ENCODE assay signal across 26 cellular contexts in genomic region chr9:17229945-17230560, GRCh38.
A peak's percentile ranks its signal among the peaks of the same experiment; 100 is the strongest.
DNase-seq lines count a peak whose midpoint lies in the region; ATAC-seq, FAIRE-seq and TF ChIP-seq lines count a peak whose summit lies in the region.
"Had no signal": no experiment of that assay in that cellular context is flagged by ENCODE, and none has a peak within 500 bp of the region (broad histone marks: within the 10 kb centered on the region; RNA-seq: fewer than 3 reads in every experiment).

No MANE protein-coding gene starts in this region.

- no peak for TF ChIP-seq RAD21 in HepG2 (CRISPR knock-in tag; IDR thresholded peaks at IDR 0.05)

- no peak for TF ChIP-seq EP300 in HepG2 (IDR thresholded peaks at IDR 0.05; ENCODE audit: low read depth in 2 of 2, low read length in 2 of 2)
- no peak for TF ChIP-seq EP300 in HepG2 (CRISPR knock-in tag; IDR thresholded peaks at IDR 0.05; ENCODE audit: borderline replicate concordance)

- ATAC-seq in HepG2 (peak; percentile 66), T-cell (replicated peaks in 1 of 4) (no peak)
- ATAC-seq: naive thymus-derived CD4-positive, alpha-beta T cell; Right ventricle myocardium inferior had no signal

- BruUV-seq in HepG2 (replicated peaks; lab: Mats Ljungman, UMichigan): no TSS peak

- H3K4me1 Mint-ChIP-seq in mesothelial cell of epicardium (peaks cover 7% of the 10 kb centered on the region), T-cell (no peaks in the 10 kb centered on the region), HFFc6 (ENCODE audit: low read depth) (no peaks in the 10 kb centered on the region)
- H3K4me1 Mint-ChIP-seq: activated CD4-positive, alpha-beta memory T cell treated with anti-CD3 and anti-CD28 coated beads, Interleukin-2, amount 10 ng/mL, durations not matched to agents 7 days and 5 days; activated naive CD4-positive, alpha-beta T cell treated with anti-CD3 and anti-CD28 coated beads, Interleukin-2, amount 10 ng/mL, durations not matched to agents 7 days and 5 days; naive thymus-derived CD4-positive, alpha-beta T cell had no signal

- TF ChIP-seq POLR2A in HepG2 (IDR thresholded peaks at IDR 0.05; ENCODE audit: insufficient read depth in 1 of 2, low read depth in 2 of 2, low read length in 2 of 2): no peak

- peak; percentile 12 for DNase-seq in DMS153 treated with DMSO at 0.1 percent for 48 hours (lab: John Stamatoyannopoulos, UW; ENCODE audit: unreplicated experiment)
- peak; percentile 5 for DNase-seq in RKO (ENCODE audit: low spot score)
- DNase-seq in HepG2 (ENCODE audit: low spot score): peak; percentile 6
- no peak for DNase-seq in mesothelial cell of epicardium (ENCODE audit: low spot score in 2 of 2, unreplicated experiment in 2 of 2)
- DNase-seq in T-cell: no peak
- no peak for DNase-seq in HFFc6
- DNase-seq: activated CD4-positive, alpha-beta memory T cell treated with anti-CD3 and anti-CD28 coated beads, Interleukin-2, amount 10 ng/mL, durations not matched to agents 7 days and 5 days; activated naive CD4-positive, alpha-beta T cell treated with anti-CD3 and anti-CD28 coated beads, Interleukin-2, amount 10 ng/mL, durations not matched to agents 7 days and 5 days; activated T-cell treated with anti-CD3 and anti-CD28 coated beads, Interleukin-2, amount 50 U/mL, for 24 hours; effector memory CD4-positive, alpha-beta T cell; GDM1; GM23248; islet precursor cell; naive thymus-derived CD4-positive, alpha-beta T cell; NCI-H1105; NCI-H446 treated with DMSO at 0.1 percent for 48 hours; posterior cingulate gyrus; small intestine; stimulated activated CD4-positive, alpha-beta T cell treated with anti-CD3 and anti-CD28 coated beads, Interleukin-4, amount 100 ng/mL, for 1 hour; T-helper 2 cell had no signal

- H3K27me3 ChIP-seq in HUES64 (ENCODE audit: insufficient read depth, low read length) (no peaks in the 10 kb centered on the region), HepG2 (ENCODE audit: control insufficient read depth in 1 of 2, insufficient read depth in 2 of 2, low read length in 2 of 2) (no peaks in the 10 kb centered on the region)

- H3K9me3 Mint-ChIP-seq in mesothelial cell of epicardium (no peaks in the 10 kb centered on the region), T-cell (peaks cover 3 to 16% (median 8%) of the 10 kb centered on the region in 3 donors), HFFc6 (no peaks in the 10 kb centered on the region)
- H3K9me3 Mint-ChIP-seq: activated naive CD4-positive, alpha-beta T cell treated with anti-CD3 and anti-CD28 coated beads, Interleukin-2, amount 10 ng/mL, durations not matched to agents 7 days and 5 days had no signal

- H3K4me1 ChIP-seq in HUES64 (ENCODE audit: insufficient read depth, low read length): peaks cover 8% of the 10 kb centered on the region; the same call in 1 of the 2 replicates
- peaks cover 17% of the 10 kb centered on the region for H3K4me1 ChIP-seq in HepG2 (ENCODE audit: insufficient read depth, low read length)

- FAIRE-seq in HepG2 (lab: Jason Lieb, UNC): no peak
- FAIRE-seq: astrocyte, GM12891, small intestine had no signal

- H3K27ac ChIP-seq in HUES64 (ENCODE audit: low read depth, low read length) (peak overlapping the region; percentile 53; the same call in 1 of the 2 replicates), HepG2 (ENCODE audit: extremely low read length, insufficient read depth, low read length) (peak overlapping the region; percentile 65)
- H3K27ac ChIP-seq: GM23248, HL-60, KMS-11 had no signal

- POLR2A ChIA-PET in HepG2 (lab: Yijun Ruan, JAX): no interaction called here
- POLR2A ChIA-PET in T-cell (lab: Charles Lee): no interaction called here

- H3K36me3 Mint-ChIP-seq in mesothelial cell of epicardium (peaks cover 2% of the 10 kb centered on the region), T-cell (no peaks in the 10 kb centered on the region), HFFc6 (ENCODE audit: low read depth) (peaks cover 6% of the 10 kb centered on the region)
- H3K36me3 Mint-ChIP-seq: activated naive CD4-positive, alpha-beta T cell treated with anti-CD3 and anti-CD28 coated beads, Interleukin-2, amount 10 ng/mL, durations not matched to agents 7 days and 5 days; naive thymus-derived CD4-positive, alpha-beta T cell had no signal

- 97% methylated on average over 3 of the region's 4 CpGs for WGBS in HUES64
- WGBS in HepG2 (ENCODE audit: low lambda C conversion rate): 50% methylated on average over 4 of the region's 4 CpGs

- TF ChIP-seq CTCF in HepG2 (CRISPR knock-in tag; IDR thresholded peaks at IDR 0.05) (no peak), mesothelial cell of epicardium (IDR thresholded peaks at IDR 0.05; ENCODE audit: unreplicated experiment) (no peak), HFFc6 (IDR thresholded peaks at IDR 0.05) (no peak)

- H3K27me3 Mint-ChIP-seq in mesothelial cell of epicardium (ENCODE audit: low read depth): no peaks in the 10 kb centered on the region
- no peaks in the 10 kb centered on the region for H3K27me3 Mint-ChIP-seq in T-cell
- H3K27me3 Mint-ChIP-seq in HFFc6 (ENCODE audit: insufficient read depth): no peaks in the 10 kb centered on the region
- H3K27me3 Mint-ChIP-seq: activated CD4-positive, alpha-beta memory T cell treated with anti-CD3 and anti-CD28 coated beads, Interleukin-2, amount 10 ng/mL, durations not matched to agents 7 days and 5 days; activated naive CD4-positive, alpha-beta T cell treated with anti-CD3 and anti-CD28 coated beads, Interleukin-2, amount 10 ng/mL, durations not matched to agents 7 days and 5 days; activated T-cell treated with anti-CD3 and anti-CD28 coated beads, Interleukin-2, amount 50 U/mL, for 24 hours; naive thymus-derived CD4-positive, alpha-beta T cell had no signal

- H4K20me1 ChIP-seq in HepG2 (ENCODE audit: insufficient read depth, low read length): no peaks in the 10 kb centered on the region

- CTCF ChIA-PET in HepG2 (lab: Yijun Ruan, JAX; ENCODE audit: low intra/inter-chr PET ratio, low total read pairs) (no interaction called here), T-cell (lab: Charles Lee) (no interaction called here)

- in situ Hi-C loops in HepG2 (cut with HindIII; ENCODE audit: extremely low pct_ligation_motif_present, low pct_unique_long_range_greater_than_20kb): loop anchor here (10.0 kb wide), 1 partner anchor 45 kb away; no protein-coding TSS in a partner anchor

- no peak overlapping the region for H3K4me3 ChIP-seq in HUES64 (ENCODE audit: low read length)
- H3K4me3 ChIP-seq in HepG2 (replicated peaks in 1 of 3; ENCODE audit: insufficient read depth in 1 of 3, low read depth in 2 of 3, low read length in 3 of 3): no peak overlapping the region
- H3K4me3 ChIP-seq: GM23248 had no signal

- H3K79me2 ChIP-seq in HepG2 (ENCODE audit: insufficient read depth, low read length): no peaks in the 10 kb centered on the region

- intact Hi-C loops in HepG2 (cut with micrococcal nuclease; ENCODE audit: unreplicated experiment): loop anchor here (5.0 to 10.0 kb wide), 2 partner anchors 95 to 503 kb away; partner anchors contain the start of gene CNTLN

- H3K27ac Mint-ChIP-seq in mesothelial cell of epicardium: no peak overlapping the region
- H3K27ac Mint-ChIP-seq in T-cell: no peak overlapping the region
- H3K27ac Mint-ChIP-seq in HFFc6: no peak overlapping the region
- H3K27ac Mint-ChIP-seq: activated CD4-positive, alpha-beta memory T cell treated with anti-CD3 and anti-CD28 coated beads, Interleukin-2, amount 10 ng/mL, durations not matched to agents 7 days and 5 days; activated naive CD4-positive, alpha-beta T cell treated with anti-CD3 and anti-CD28 coated beads, Interleukin-2, amount 10 ng/mL, durations not matched to agents 7 days and 5 days; activated T-cell treated with anti-CD3 and anti-CD28 coated beads, Interleukin-2, amount 50 U/mL, for 24 hours; naive thymus-derived CD4-positive, alpha-beta T cell had no signal

- H3K9ac ChIP-seq in HUES64 (ENCODE audit: low read depth, low read length): no peak overlapping the region
- H3K9ac ChIP-seq in HepG2 (ENCODE audit: insufficient read depth, low read depth, low read length): no peak overlapping the region
- H3K9ac ChIP-seq: GM23248, KMS-11 had no signal

- H3K36me3 ChIP-seq in HUES64 (ENCODE audit: insufficient read depth, low read length) (0 out of 2 replicates have a peak, but pooled peaks cover 2% of the 10 kb centered on the region), HepG2 (replicated peaks in 1 of 2; ENCODE audit: control insufficient read depth in 1 of 2, insufficient read depth in 2 of 2, low read length in 2 of 2) (no peaks in the 10 kb centered on the region)

- H3K9me3 ChIP-seq in HUES64 (ENCODE audit: insufficient read depth, low read depth, low read length) (no peaks in the 10 kb centered on the region), HepG2 (ENCODE audit: low read length) (peaks cover 33% of the 10 kb centered on the region)

- no peak overlapping the region for H2AFZ ChIP-seq in HepG2 (ENCODE audit: low read length)
- H2AFZ ChIP-seq: GM23248 had no signal

- H3K4me3 Mint-ChIP-seq in mesothelial cell of epicardium (no peak overlapping the region), T-cell (no peak overlapping the region), HFFc6 (no peak overlapping the region)
- H3K4me3 Mint-ChIP-seq: activated CD4-positive, alpha-beta memory T cell treated with anti-CD3 and anti-CD28 coated beads, Interleukin-2, amount 10 ng/mL, durations not matched to agents 7 days and 5 days; activated naive CD4-positive, alpha-beta T cell treated with anti-CD3 and anti-CD28 coated beads, Interleukin-2, amount 10 ng/mL, durations not matched to agents 7 days and 5 days; activated T-cell treated with anti-CD3 and anti-CD28 coated beads, Interleukin-2, amount 50 U/mL, for 24 hours; naive thymus-derived CD4-positive, alpha-beta T cell had no signal

- 0 out of 2 replicates have a peak overlapping the region, but pooled peaks have one; percentile 16 for H3K4me2 ChIP-seq in HepG2 (ENCODE audit: low read depth, low read length)
- H3K4me2 ChIP-seq: KMS-11 had no signal

TF ChIP-seq in HepG2, 621 proteins besides CTCF, POLR2A, EP300 and RAD21 (continues in another document):
- TF ChIP-seq HINFP (CRISPR knock-in tag; IDR thresholded peaks at IDR 0.05; ENCODE audit: low read depth): no peak
- TF ChIP-seq AGO2 (optimal IDR thresholded peaks at IDR 0.05; ENCODE audit: low read depth, low read length): no peak
- 0 out of 2 replicates have a peak, but pooled peaks have one; percentile 10 for TF ChIP-seq ZMYM4 (CRISPR knock-in tag; IDR thresholded peaks at IDR 0.05)
- TF ChIP-seq SRF (IDR thresholded peaks at IDR 0.05; ENCODE audit: low read depth, low read length): peak; percentile 87
- no peak for TF ChIP-seq ZNF879 (CRISPR knock-in tag; IDR thresholded peaks at IDR 0.05)

Comparison
In these comparisons a context has a peak if more than half of its experiments do, and no peak if none do; other contexts are left out.
1. DNase-seq: peak in DMS153 treated with DMSO at 0.1 percent for 48 hours (single experiment), RKO (single experiment) and HepG2 (single experiment); none in mesothelial cell of epicardium (0 of 2), T-cell (0 of 34) and HFFc6 (single experiment).